ENCODE assay signal across 8 cellular contexts in the genomic region with DNA sequence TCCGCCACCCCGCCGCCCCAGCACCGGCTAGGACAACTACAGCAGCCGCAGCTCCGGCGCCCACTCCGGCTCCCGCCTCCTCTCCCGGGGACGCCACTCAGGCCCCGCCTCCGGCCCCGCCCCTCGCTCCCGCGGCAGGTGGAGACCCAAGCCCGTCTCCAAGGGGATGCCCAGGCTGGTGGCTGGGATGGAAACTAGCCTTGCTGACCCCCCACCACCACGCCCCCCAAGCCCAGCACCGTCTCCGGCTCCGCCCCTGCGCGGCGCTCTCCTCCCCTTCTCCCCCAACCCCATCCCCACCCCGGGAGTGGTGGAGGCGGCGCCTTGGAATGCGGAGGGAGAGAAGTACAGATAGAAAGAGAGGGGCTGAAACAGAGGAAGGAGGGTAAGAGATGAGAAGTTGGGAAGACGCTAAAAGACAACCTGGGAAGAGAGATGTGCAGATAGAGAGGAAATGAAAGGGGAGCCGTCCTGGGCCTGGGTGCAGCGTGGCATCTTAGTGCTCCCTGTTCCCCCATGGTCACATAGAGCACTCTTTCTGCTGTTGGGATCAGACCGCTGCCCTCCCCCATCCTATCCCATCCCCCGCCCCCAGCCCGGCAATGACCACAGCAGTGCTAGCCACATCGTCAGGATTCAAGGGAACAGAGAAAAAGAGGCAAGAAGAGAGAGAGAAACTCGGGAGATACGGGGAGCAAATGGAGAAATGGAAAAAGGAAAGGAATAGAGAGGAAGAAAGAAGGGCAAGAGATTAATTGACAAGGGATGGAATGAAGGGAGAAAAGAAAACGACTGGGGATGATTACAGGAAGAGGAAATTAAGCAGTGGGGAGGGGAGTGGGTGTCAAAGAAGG. TPM values are rescaled to one million over a fixed set of nuclear protein-coding genes. Genes with fewer than 3 reads are reported as not detected.
DNase-seq lines count a peak whose midpoint lies in the region; ATAC-seq and TF ChIP-seq lines count a peak whose summit lies in the region.

A gene with protein sequence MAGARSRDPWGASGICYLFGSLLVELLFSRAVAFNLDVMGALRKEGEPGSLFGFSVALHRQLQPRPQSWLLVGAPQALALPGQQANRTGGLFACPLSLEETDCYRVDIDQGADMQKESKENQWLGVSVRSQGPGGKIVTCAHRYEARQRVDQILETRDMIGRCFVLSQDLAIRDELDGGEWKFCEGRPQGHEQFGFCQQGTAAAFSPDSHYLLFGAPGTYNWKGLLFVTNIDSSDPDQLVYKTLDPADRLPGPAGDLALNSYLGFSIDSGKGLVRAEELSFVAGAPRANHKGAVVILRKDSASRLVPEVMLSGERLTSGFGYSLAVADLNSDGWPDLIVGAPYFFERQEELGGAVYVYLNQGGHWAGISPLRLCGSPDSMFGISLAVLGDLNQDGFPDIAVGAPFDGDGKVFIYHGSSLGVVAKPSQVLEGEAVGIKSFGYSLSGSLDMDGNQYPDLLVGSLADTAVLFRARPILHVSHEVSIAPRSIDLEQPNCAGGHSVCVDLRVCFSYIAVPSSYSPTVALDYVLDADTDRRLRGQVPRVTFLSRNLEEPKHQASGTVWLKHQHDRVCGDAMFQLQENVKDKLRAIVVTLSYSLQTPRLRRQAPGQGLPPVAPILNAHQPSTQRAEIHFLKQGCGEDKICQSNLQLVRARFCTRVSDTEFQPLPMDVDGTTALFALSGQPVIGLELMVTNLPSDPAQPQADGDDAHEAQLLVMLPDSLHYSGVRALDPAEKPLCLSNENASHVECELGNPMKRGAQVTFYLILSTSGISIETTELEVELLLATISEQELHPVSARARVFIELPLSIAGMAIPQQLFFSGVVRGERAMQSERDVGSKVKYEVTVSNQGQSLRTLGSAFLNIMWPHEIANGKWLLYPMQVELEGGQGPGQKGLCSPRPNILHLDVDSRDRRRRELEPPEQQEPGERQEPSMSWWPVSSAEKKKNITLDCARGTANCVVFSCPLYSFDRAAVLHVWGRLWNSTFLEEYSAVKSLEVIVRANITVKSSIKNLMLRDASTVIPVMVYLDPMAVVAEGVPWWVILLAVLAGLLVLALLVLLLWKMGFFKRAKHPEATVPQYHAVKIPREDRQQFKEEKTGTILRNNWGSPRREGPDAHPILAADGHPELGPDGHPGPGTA (minus strand): TSS at position 64 of the 854 bp plus-strand sequence. CDS start 222 bp downstream, outside the sequence.

- H3K4me1 Mint-ChIP-seq in activated naive CD8-positive, alpha-beta T cell (ENCODE audit: low read depth), result peaks cover 19% of the 10 kb centered on the region

- peak within 1 kb of the TSS; percentile 59 for H3K4me2 ChIP-seq in parathyroid adenoma (ENCODE audit: low read length)

- no peaks in the 10 kb centered on the region for H3K9me3 Mint-ChIP-seq in activated naive CD8-positive, alpha-beta T cell (ENCODE audit: low read depth)

- peak within 1 kb of the TSS; percentile 6 for H3K27ac ChIP-seq in parathyroid adenoma
- peak within 1 kb of the TSS; percentile 74 to 82 for H3K27ac ChIP-seq in uterus

- DNase-seq in EL (peak; percentile 72), SHP77 (lab: John Stamatoyannopoulos, UW) (peak; percentile 25 to 62), cardiac septum (ENCODE audit: low spot score) (peak; percentile 93), uterus (peak; percentile 70 to 80), GOT3 (lab: John Stamatoyannopoulos, UW) (no peak)

- TF ChIP-seq CTCF in parathyroid adenoma (IDR thresholded peaks at IDR 0.05), result no peak
- TF ChIP-seq CTCF in uterus (IDR thresholded peaks at IDR 0.05), result no peak

- no peaks in the 10 kb centered on the region for H3K27me3 ChIP-seq in parathyroid adenoma (ENCODE audit: control insufficient read depth, insufficient read depth, low read length)
- H3K27me3 ChIP-seq in uterus, result no peaks in the 10 kb centered on the region

- peak in 1 of 2 donors; percentile 17 for TF ChIP-seq POLR2A in uterus (IDR thresholded peaks at IDR 0.05)

- H3K4me3 ChIP-seq in parathyroid adenoma (ENCODE audit: low read depth, low read length), result peak within 1 kb of the TSS; percentile 48
- peak within 1 kb of the TSS; percentile 67 for H3K4me3 ChIP-seq in uterus

- H2AFZ ChIP-seq in parathyroid adenoma, result peak within 1 kb of the TSS; percentile 79

- no peaks in the 10 kb centered on the region for H3K36me3 ChIP-seq in parathyroid adenoma (ENCODE audit: control insufficient read depth, insufficient read depth, low read length)
- no peaks in the 10 kb centered on the region for H3K36me3 ChIP-seq in uterus

- no peaks in the 10 kb centered on the region for H3K36me3 Mint-ChIP-seq in activated naive CD8-positive, alpha-beta T cell

- H3K79me2 ChIP-seq in parathyroid adenoma, result no peaks in the 10 kb centered on the region

- intact Hi-C loops in cardiac septum (cut with DNase I) (loop anchor here (1.0 kb wide), 1 partner anchor 21 kb away; a partner anchor contains a TSS), uterus (cut with DNase I; ENCODE audit: low total_unique reads) (no loop called here)

- no peaks in the 10 kb centered on the region for H3K9me3 ChIP-seq in parathyroid adenoma (ENCODE audit: control insufficient read depth, low read length)
- H3K9me3 ChIP-seq in uterus, result no peaks in the 10 kb centered on the region

- no peak within 1 kb of the TSS for H3K9ac ChIP-seq in parathyroid adenoma

- peaks cover 9% of the 10 kb centered on the region for H3K27me3 Mint-ChIP-seq in activated naive CD8-positive, alpha-beta T cell

- H3K4me1 ChIP-seq in parathyroid adenoma, result no peaks in the 10 kb centered on the region
- peaks cover 0 to 4% of the 10 kb centered on the region in 2 donors for H3K4me1 ChIP-seq in uterus

- ATAC-seq in HG03175 (IDR thresholded peaks at IDR 0.05; ENCODE audit: unreplicated experiment), result peak; percentile 54

- H3K4me3 Mint-ChIP-seq in activated naive CD8-positive, alpha-beta T cell, result peak within 1 kb of the TSS; percentile 78

- no peak within 1 kb of the TSS for H3K27ac Mint-ChIP-seq in activated naive CD8-positive, alpha-beta T cell

RNA-seq across cellular contexts. Expression of the gene that starts here (rescaled TPM):
- total RNA-seq in cardiac septum, result 806 TPM
- total RNA-seq in uterus, result 100 to 1,000 TPM in 1 of 4 donors, 10 to 100 TPM in 2, 1 to 10 TPM in 1; 6.8 to 167 (median 29.4) TPM
